ENCODE assay signal across 21 cellular contexts in genomic region chr18:40531061-40531460, GRCh38.
A peak's percentile ranks its signal among the peaks of the same experiment; 100 is the strongest.
DNase-seq lines count a peak whose midpoint lies in the region; ATAC-seq and TF ChIP-seq lines count a peak whose summit lies in the region.
"Had no signal": no experiment of that assay in that cellular context is flagged by ENCODE, and none has a peak within 500 bp of the region (broad histone marks: within the 10 kb centered on the region; RNA-seq: fewer than 3 reads in every experiment).

No MANE protein-coding gene starts in this region.

- H3K9ac ChIP-seq in IMR-90 (ENCODE audit: low read depth, low read length) (no peak overlapping the region), endodermal cell (ENCODE audit: extremely low read depth, low read length, poor library complexity, severe bottlenecking) (no peak overlapping the region)
- H3K9ac ChIP-seq: BLaER1 treated with 17β-estradiol and CSF1 and Interleukin-3, amounts not matched to agents 10 nM and 100 nM; SK-N-SH had no signal

- H2AK5ac ChIP-seq in IMR-90 (ENCODE audit: low read depth, low read length), result no peak overlapping the region

- no peak for TF ChIP-seq POLR2A in IMR-90 (IDR thresholded peaks at IDR 0.05; ENCODE audit: low read depth, low read length)

- no peak overlapping the region for H3K23ac ChIP-seq in IMR-90 (ENCODE audit: low read depth, low read length)

- WGBS in IMR-90 (ENCODE audit: extremely low coverage in 2 of 2, insufficient read length in 1 of 2), 2 experiments, result no CpG with 5 or more reads among the region's 2 CpGs
- WGBS in endodermal cell (ENCODE audit: insufficient coverage in 1 of 2, insufficient read length in 1 of 2), 2 experiments, result 83% methylated on average over 1 of the region's 2 CpGs; no CpG with 5 or more reads in 1 of the 2 experiments

- H3K36me3 Mint-ChIP-seq in endodermal cell (ENCODE audit: low read depth) (no peaks in the 10 kb centered on the region), neural crest cell (ENCODE audit: low read depth) (no peaks in the 10 kb centered on the region)
- H3K36me3 Mint-ChIP-seq: CD8-positive, alpha-beta memory T cell had no signal

- no peak overlapping the region for H4K91ac ChIP-seq in IMR-90 (ENCODE audit: insufficient read depth, low read depth, low read length)

- H3K56ac ChIP-seq in IMR-90 (ENCODE audit: extremely low read depth, insufficient read depth, low read length), result no peak overlapping the region

- no peaks in the 10 kb centered on the region for H4K20me1 ChIP-seq in IMR-90 (ENCODE audit: insufficient read depth, low read length)
- H4K20me1 ChIP-seq: BLaER1 treated with 17β-estradiol and CSF1 and Interleukin-3, amounts not matched to agents 10 nM and 100 nM had no signal

- H3K27me3 ChIP-seq in A673 (replicated peaks; ENCODE audit: insufficient read depth, low read depth, low read length, poor library complexity) (no peaks in the 10 kb centered on the region), IMR-90 (ENCODE audit: control insufficient read depth, insufficient read depth, low read length) (no peaks in the 10 kb centered on the region), endodermal cell (ENCODE audit: control insufficient read depth, insufficient read depth, low read length, poor library complexity, severe bottlenecking) (no peaks in the 10 kb centered on the region)
- H3K27me3 ChIP-seq: BLaER1 treated with 17β-estradiol and CSF1 and Interleukin-3, amounts not matched to agents 10 nM and 100 nM had no signal

- no peak overlapping the region for H2BK15ac ChIP-seq in IMR-90 (ENCODE audit: low read depth, low read length)

- no peak overlapping the region for H2BK5ac ChIP-seq in IMR-90 (ENCODE audit: low read depth, low read length, poor library complexity, severe bottlenecking)

- H3K27ac Mint-ChIP-seq in endodermal cell (peak overlapping the region; percentile 13), neural crest cell (ENCODE audit: unreplicated experiment) (peak overlapping the region; percentile 5)
- H3K27ac Mint-ChIP-seq: CD8-positive, alpha-beta memory T cell had no signal

- CTCF ChIA-PET in A673 (lab: Charles Lee) (no interaction called here), IMR-90 (lab: Yijun Ruan, JAX) (no interaction called here)

- POLR2A ChIA-PET in A673 (lab: Charles Lee; ENCODE audit: low non-redundant PET) (no interaction called here), IMR-90 (lab: Charles Lee; ENCODE audit: unreplicated experiment) (no interaction called here)

- H2BK120ac ChIP-seq in IMR-90 (ENCODE audit: low read depth, low read length), result no peak overlapping the region

- H4K5ac ChIP-seq in IMR-90 (ENCODE audit: low read depth, low read length), result no peak overlapping the region

- H3K4me3 ChIP-seq in A673 (ENCODE audit: low read depth, low read length, poor library complexity, severe bottlenecking), result no peak overlapping the region
- H3K4me3 ChIP-seq in IMR-90 (ENCODE audit: insufficient read depth, low read depth, low read length), result no peak overlapping the region
- no peak overlapping the region for H3K4me3 ChIP-seq in endodermal cell (ENCODE audit: low read length)
- H3K4me3 ChIP-seq: BLaER1 treated with 17β-estradiol and CSF1 and Interleukin-3, amounts not matched to agents 10 nM and 100 nM had no signal

- no peak overlapping the region for H4K8ac ChIP-seq in IMR-90 (ENCODE audit: low read depth in 2 of 2, low read length in 2 of 2)

- TF ChIP-seq RAD21 in IMR-90 (IDR thresholded peaks at IDR 0.05; ENCODE audit: low read length), result no peak

- BruUV-seq in A673 (replicated peaks; lab: Mats Ljungman, UMichigan) (no TSS peak), IMR-90 (replicated peaks; lab: Mats Ljungman, UMichigan) (no TSS peak)

- no peak overlapping the region for H3K14ac ChIP-seq in IMR-90 (replicated peaks; ENCODE audit: low read depth, low read length)

- no peaks in the 10 kb centered on the region for H3K36me3 ChIP-seq in A673 (ENCODE audit: insufficient read depth, low read length, poor library complexity, severe bottlenecking)
- H3K36me3 ChIP-seq in IMR-90 (ENCODE audit: control insufficient read depth, insufficient read depth, low read length), result no peaks in the 10 kb centered on the region
- H3K36me3 ChIP-seq in endodermal cell (ENCODE audit: control insufficient read depth, insufficient read depth, low read length), result no peaks in the 10 kb centered on the region
- H3K36me3 ChIP-seq: BLaER1 treated with 17β-estradiol and CSF1 and Interleukin-3, amounts not matched to agents 10 nM and 100 nM had no signal

- DNase-seq in A673 (ENCODE audit: low spot score), result peak; percentile 49
- DNase-seq in IMR-90, result peak; percentile 38
- DNase-seq in endodermal cell, result no peak
- DNase-seq in neural crest cell (ENCODE audit: low read depth, low spot score), result no peak
- no peak for DNase-seq in NOMO-1 treated with DMSO at 0.1 percent for 48 hours (lab: John Stamatoyannopoulos, UW; ENCODE audit: unreplicated experiment)
- DNase-seq: CD8-positive, alpha-beta memory T cell; DMS79; H9; Kasumi-1; MM.1S; NCI-H1105 treated with DMSO at 0.1 percent for 48 hours; NCI-H1694; NCI-H2081 treated with DMSO at 0.1 percent for 48 hours; NCI-H226; NCI-H82; SHP77; SK-N-SH had no signal

- no peaks in the 10 kb centered on the region for H3K79me1 ChIP-seq in IMR-90 (ENCODE audit: low read depth in 1 of 2, low read length in 2 of 2)

- H3K9me3 ChIP-seq in A673 (ENCODE audit: low read depth, low read length, poor library complexity, severe bottlenecking) (no peaks in the 10 kb centered on the region), IMR-90 (ENCODE audit: control insufficient read depth, insufficient read depth, low read length) (no peaks in the 10 kb centered on the region), endodermal cell (ENCODE audit: control insufficient read depth, low read length) (no peaks in the 10 kb centered on the region)
- H3K9me3 ChIP-seq: BLaER1 treated with 17β-estradiol and CSF1 and Interleukin-3, amounts not matched to agents 10 nM and 100 nM; SK-N-SH had no signal

- H3K27me3 Mint-ChIP-seq in endodermal cell (ENCODE audit: insufficient read depth) (no peaks in the 10 kb centered on the region), neural crest cell (ENCODE audit: low read depth) (no peaks in the 10 kb centered on the region)
- H3K27me3 Mint-ChIP-seq: CD8-positive, alpha-beta memory T cell had no signal

- H3K4me3 Mint-ChIP-seq in endodermal cell (no peak overlapping the region), neural crest cell (no peak overlapping the region)
- H3K4me3 Mint-ChIP-seq: CD8-positive, alpha-beta memory T cell; H9 had no signal

- H3K4me1 Mint-ChIP-seq in endodermal cell (no peaks in the 10 kb centered on the region), neural crest cell (peaks cover 5% of the 10 kb centered on the region)
- H3K4me1 Mint-ChIP-seq: CD8-positive, alpha-beta memory T cell had no signal

- TF ChIP-seq CTCF in A673 (conservative IDR thresholded peaks at IDR 0.05; ENCODE audit: low read depth, low read length), result no peak
- no peak for TF ChIP-seq CTCF in IMR-90 (conservative IDR thresholded peaks at IDR 0.05; ENCODE audit: low read depth, low read length)
- no peak for TF ChIP-seq CTCF in endodermal cell (conservative IDR thresholded peaks at IDR 0.05)
- no peak for TF ChIP-seq CTCF in neural crest cell (conservative IDR thresholded peaks at IDR 0.05)

- no peaks in the 10 kb centered on the region for H3K9me3 Mint-ChIP-seq in endodermal cell
- no peaks in the 10 kb centered on the region for H3K9me3 Mint-ChIP-seq in neural crest cell
- H3K9me3 Mint-ChIP-seq: H9 had no signal

- no peak overlapping the region for H2AK9ac ChIP-seq in IMR-90 (replicated peaks; ENCODE audit: low read depth, low read length, poor library complexity)

- dilution Hi-C loops in IMR-90 (cut with HindIII; ENCODE audit: low sequenced_read_pairs, unreplicated experiment), result no loop called here

- no peak overlapping the region for H2BK20ac ChIP-seq in IMR-90 (ENCODE audit: low read depth, low read length)

- ATAC-seq in IMR-90 (ENCODE audit: low read depth), result no peak
- ATAC-seq in HG03135 (IDR thresholded peaks at IDR 0.05; ENCODE audit: unreplicated experiment), result no peak
- ATAC-seq in GM21360 (IDR thresholded peaks at IDR 0.05; ENCODE audit: unreplicated experiment), result no peak

- no peak overlapping the region for H3K4ac ChIP-seq in IMR-90 (ENCODE audit: low read depth, low read length)

- H2AFZ ChIP-seq in IMR-90 (replicated peaks; ENCODE audit: low read length, poor library complexity), result no peak overlapping the region

- in situ Hi-C loops in IMR-90 (cut with MboI; ENCODE audit: low sequenced_read_pairs), result no loop called here

- H3K4me1 ChIP-seq in A673 (ENCODE audit: insufficient read depth, low read length, poor library complexity, severe bottlenecking) (no peaks in the 10 kb centered on the region), IMR-90 (ENCODE audit: control insufficient read depth, insufficient read depth, low read length) (no peaks in the 10 kb centered on the region), endodermal cell (ENCODE audit: control insufficient read depth, insufficient read depth, low read length) (no peaks in the 10 kb centered on the region)

- intact Hi-C loops in A673 (cut with micrococcal nuclease; ENCODE audit: unreplicated experiment), result no loop called here
- intact Hi-C loops in IMR-90 (cut with micrococcal nuclease), result no loop called here

- no peak overlapping the region for H3K18ac ChIP-seq in IMR-90 (ENCODE audit: low read depth, low read length)

- peaks cover 3% of the 10 kb centered on the region; the same call in 1 of the 2 replicates for H3K9me1 ChIP-seq in IMR-90 (ENCODE audit: insufficient read depth, low read length)

- H3K27ac ChIP-seq in A673 (ENCODE audit: low read depth, low read length, poor library complexity, severe bottlenecking), result no peak overlapping the region
- H3K27ac ChIP-seq in IMR-90 (ENCODE audit: insufficient read depth, low read length), result no peak overlapping the region
- no peak overlapping the region for H3K27ac ChIP-seq in endodermal cell (ENCODE audit: low read depth, low read length)
- H3K27ac ChIP-seq: BLaER1 treated with 17β-estradiol and CSF1 and Interleukin-3, amounts not matched to agents 10 nM and 100 nM; HL-60 had no signal

- H3K4me2 ChIP-seq in IMR-90 (ENCODE audit: low read depth, low read length), result no peak overlapping the region
- H3K4me2 ChIP-seq: SK-N-SH had no signal

TF ChIP-seq in IMR-90, 13 proteins besides CTCF, POLR2A, EP300 and RAD21 (continues in another document):
- TF ChIP-seq MAZ (IDR thresholded peaks at IDR 0.05; ENCODE audit: borderline replicate concordance, low read depth, low read length), result no peak
- TF ChIP-seq SMC3 (IDR thresholded peaks at IDR 0.05; ENCODE audit: low read depth, low read length), result no peak
- TF ChIP-seq CEBPB (IDR thresholded peaks at IDR 0.05; ENCODE audit: low read depth, low read length), result no peak
- TF ChIP-seq FOS (IDR thresholded peaks at IDR 0.05; ENCODE audit: low read depth, low read length), result no peak
- no peak for TF ChIP-seq CHD1 (IDR thresholded peaks at IDR 0.05; ENCODE audit: low read depth, low read length)
- TF ChIP-seq BHLHE40 (IDR thresholded peaks at IDR 0.05; ENCODE audit: low read depth, low read length), result no peak

Comparison
In these comparisons a context has a peak if more than half of its experiments do, and no peak if none do; other contexts are left out.
1. DNase-seq: peak in A673 (single experiment) and IMR-90 (single experiment); none in endodermal cell (single experiment), neural crest cell (single experiment) and NOMO-1 treated with DMSO at 0.1 percent for 48 hours (single experiment).